26 cellular contexts compared by ENCODE assay signal in genomic region chr15:76418352-76419140, GRCh38.
DNase-seq lines count a peak whose midpoint lies in the region; ATAC-seq, FAIRE-seq and TF ChIP-seq lines count a peak whose summit lies in the region.
"Had no signal": no experiment of that assay in that cellular context is flagged by ENCODE, and none has a peak within 500 bp of the region (broad histone marks: within the 10 kb centered on the region; RNA-seq: fewer than 3 reads in every experiment).

No MANE protein-coding gene starts in this region.

- H3K4me3 ChIP-seq in mammary epithelial cell (replicated peaks in 1 of 3; ENCODE audit: insufficient read depth in 1 of 3, low read depth in 2 of 3, low read length in 3 of 3) (no peak overlapping the region), bronchial epithelial cell (ENCODE audit: low read depth, low read length) (no peak overlapping the region), keratinocyte (ENCODE audit: control insufficient read depth in 2 of 3, extremely low read depth in 1 of 3, insufficient read depth in 2 of 3, low read depth in 1 of 3, low read length in 3 of 3) (no peak overlapping the region), upper lobe of right lung (no peak overlapping the region)
- H3K4me3 ChIP-seq: GM23248, Peyer's patch, SJSA1 had no signal

- H3K9ac ChIP-seq in mammary epithelial cell (ENCODE audit: insufficient read depth, low read length) (no peak overlapping the region), keratinocyte (ENCODE audit: control insufficient read depth, extremely low read depth, insufficient read depth, low read length) (no peak overlapping the region)
- H3K9ac ChIP-seq: GM23248 had no signal

- H3K4me3 Mint-ChIP-seq in MCF 10A (ENCODE audit: unreplicated experiment), result no peak overlapping the region
- H3K4me3 Mint-ChIP-seq in activated CD4-positive, alpha-beta memory T cell treated with anti-CD3 and anti-CD28 coated beads, Interleukin-2, amount 10 ng/mL, durations not matched to agents 7 days and 5 days, result no peak overlapping the region
- H3K4me3 Mint-ChIP-seq: CD8-positive, alpha-beta memory T cell had no signal

- H3K36me3 ChIP-seq in mammary epithelial cell (ENCODE audit: insufficient read depth, low read length), result no peaks in the 10 kb centered on the region
- H3K36me3 ChIP-seq in bronchial epithelial cell (ENCODE audit: control insufficient read depth, insufficient read depth, low read length), result no peaks in the 10 kb centered on the region
- no peaks in the 10 kb centered on the region for H3K36me3 ChIP-seq in keratinocyte (ENCODE audit: control insufficient read depth in 2 of 2, extremely low read depth in 1 of 2, insufficient read depth in 2 of 2, low read length in 2 of 2)
- no peaks in the 10 kb centered on the region for H3K36me3 ChIP-seq in upper lobe of right lung
- H3K36me3 ChIP-seq: Peyer's patch, SJSA1 had no signal

- H3K4me2 ChIP-seq in mammary epithelial cell (ENCODE audit: insufficient read depth, low read depth, low read length), result no peak overlapping the region
- no peak overlapping the region for H3K4me2 ChIP-seq in keratinocyte (ENCODE audit: control insufficient read depth, extremely low read depth, insufficient read depth, low read depth, low read length)

- H3K27me3 ChIP-seq in mammary epithelial cell (ENCODE audit: insufficient read depth, low read length), result no peaks in the 10 kb centered on the region
- H3K27me3 ChIP-seq in bronchial epithelial cell (ENCODE audit: control insufficient read depth, insufficient read depth, low read length), result no peaks in the 10 kb centered on the region
- no peaks in the 10 kb centered on the region for H3K27me3 ChIP-seq in keratinocyte (ENCODE audit: control insufficient read depth, extremely low read depth, insufficient read depth, low read length)
- H3K27me3 ChIP-seq in upper lobe of right lung, result no peaks in the 10 kb centered on the region
- H3K27me3 ChIP-seq: Peyer's patch had no signal

- ATAC-seq in upper lobe of right lung, result peak; percentile 22
- ATAC-seq: HCT116, Right ventricle myocardium inferior had no signal

- POLR2A ChIA-PET in MCF 10A (lab: Yijun Ruan, JAX), result no interaction called here
- POLR2A ChIA-PET in activated CD4-positive, alpha-beta memory T cell treated with anti-CD3 and anti-CD28 coated beads, Interleukin-2, amount 10 ng/mL, durations not matched to agents 7 days and 5 days (lab: Charles Lee), result no interaction called here

- CTCF ChIA-PET in mammary epithelial cell (lab: Charles Lee; ENCODE audit: low non-redundant PET) (no interaction called here), MCF 10A (lab: Yijun Ruan, JAX) (no interaction called here)
- CTCF ChIA-PET in activated CD4-positive, alpha-beta memory T cell treated with anti-CD3 and anti-CD28 coated beads, Interleukin-2, amount 10 ng/mL, durations not matched to agents 7 days and 5 days (lab: Charles Lee), result no interaction called here

- no TSS peak for BruUV-seq in mammary epithelial cell (replicated peaks; lab: Mats Ljungman, UMichigan)
- BruUV-seq in MCF 10A (replicated peaks; lab: Mats Ljungman, UMichigan), result no TSS peak

- H3K4me1 Mint-ChIP-seq in MCF 10A (ENCODE audit: insufficient read depth, unreplicated experiment), result no peaks in the 10 kb centered on the region
- H3K4me1 Mint-ChIP-seq in activated CD4-positive, alpha-beta memory T cell treated with anti-CD3 and anti-CD28 coated beads, Interleukin-2, amount 10 ng/mL, durations not matched to agents 7 days and 5 days, result no peaks in the 10 kb centered on the region
- H3K4me1 Mint-ChIP-seq: CD8-positive, alpha-beta memory T cell had no signal

- H3K4me1 ChIP-seq in mammary epithelial cell (ENCODE audit: insufficient read depth, low read length), result peaks cover 7% of the 10 kb centered on the region
- peaks cover 6% of the 10 kb centered on the region for H3K4me1 ChIP-seq in keratinocyte (ENCODE audit: control insufficient read depth, extremely low read depth, insufficient read depth, low read length)
- no peaks in the 10 kb centered on the region for H3K4me1 ChIP-seq in upper lobe of right lung
- H3K4me1 ChIP-seq: Peyer's patch, SJSA1 had no signal

- DNase-seq in mammary epithelial cell (peak; percentile 39), MCF 10A (ENCODE audit: unreplicated experiment) (no peak), bronchial epithelial cell (ENCODE audit: low read depth) (peak; percentile 40), keratinocyte (ENCODE audit: low read depth, low spot score) (peak; percentile 9), upper lobe of right lung (no peak), posterior vena cava (ENCODE audit: low spot score) (no peak)
- no peak for DNase-seq in activated CD4-positive, alpha-beta memory T cell treated with anti-CD3 and anti-CD28 coated beads, Interleukin-2, amount 10 ng/mL, durations not matched to agents 7 days and 5 days
- no peak for DNase-seq in activated CD8-positive, alpha-beta memory T cell treated with anti-CD3 and anti-CD28 coated beads, Interleukin-2, amount 50 U/mL, for 4 hours
- DNase-seq: 8988T; AML-193; C1 segment of cervical spinal cord; CD8-positive, alpha-beta memory T cell; DMS53; EL; GM23248; KG1; MV-4-11; NCI-H1105 treated with DMSO at 0.1 percent for 48 hours; NCI-H2029 treated with DMSO at 0.1 percent for 48 hours; NCI-H226; NCI-H524; NCI-H774; Peyer's patch had no signal

- H3K27ac Mint-ChIP-seq in MCF 10A (ENCODE audit: low read depth, unreplicated experiment), result no peak overlapping the region
- H3K27ac Mint-ChIP-seq in activated CD4-positive, alpha-beta memory T cell treated with anti-CD3 and anti-CD28 coated beads, Interleukin-2, amount 10 ng/mL, durations not matched to agents 7 days and 5 days, result no peak overlapping the region

- in situ Hi-C loops in mammary epithelial cell (cut with MboI; ENCODE audit: low sequenced_read_pairs in 2 of 2), result no loop called here

- WGBS in mammary epithelial cell (ENCODE audit: low coverage, missing lambda C conversion rate), result 15% methylated on average over 2 of the region's 2 CpGs

- dilution Hi-C loops in mammary epithelial cell (cut with HindIII; ENCODE audit: low sequenced_read_pairs) (no loop called here), keratinocyte (cut with MboI; ENCODE audit: extremely low pct_ligation_motif_present, low sequenced_read_pairs) (no loop called here)

- intact Hi-C loops in mammary epithelial cell (cut with micrococcal nuclease), result no loop called here
- intact Hi-C loops in MCF 10A (cut with micrococcal nuclease), result no loop called here
- intact Hi-C loops in upper lobe of right lung (cut with DNase I), result no loop called here
- intact Hi-C loops in posterior vena cava (cut with DNase I), result no loop called here

- TF ChIP-seq CTCF in mammary epithelial cell (conservative IDR thresholded peaks at IDR 0.05 in 1 of 2, IDR thresholded peaks at IDR 0.05 in 1 of 2; ENCODE audit: extremely low read depth in 1 of 2, insufficient read depth in 1 of 2, low read depth in 1 of 2, low read length in 2 of 2) (no peak), MCF 10A (IDR thresholded peaks at IDR 0.05; ENCODE audit: unreplicated experiment) (no peak), bronchial epithelial cell (IDR thresholded peaks at IDR 0.05; ENCODE audit: insufficient read depth, low read length, severe bottlenecking) (no peak), keratinocyte (optimal IDR thresholded peaks at IDR 0.05 in 1 of 3, IDR thresholded peaks at IDR 0.05 in 1 of 3, conservative IDR thresholded peaks at IDR 0.05 in 1 of 3; ENCODE audit: extremely low read depth in 1 of 3, insufficient read depth in 2 of 3, low read length in 3 of 3) (no peak), upper lobe of right lung (IDR thresholded peaks at IDR 0.05) (no peak)

- H4K20me1 ChIP-seq in mammary epithelial cell (ENCODE audit: insufficient read depth, low read length) (no peaks in the 10 kb centered on the region), keratinocyte (ENCODE audit: control insufficient read depth, extremely low read depth, insufficient read depth, low read length) (no peaks in the 10 kb centered on the region)

- H3K9me1 ChIP-seq in keratinocyte (ENCODE audit: control insufficient read depth, extremely low read depth, insufficient read depth, low read length), result no peaks in the 10 kb centered on the region

- no peaks in the 10 kb centered on the region for H3K9me3 Mint-ChIP-seq in MCF 10A (ENCODE audit: unreplicated experiment)
- no peaks in the 10 kb centered on the region for H3K9me3 Mint-ChIP-seq in activated CD4-positive, alpha-beta memory T cell treated with anti-CD3 and anti-CD28 coated beads, Interleukin-2, amount 10 ng/mL, durations not matched to agents 7 days and 5 days

- H3K9me3 ChIP-seq in mammary epithelial cell (replicated peaks; ENCODE audit: insufficient read depth, low read length), result no peaks in the 10 kb centered on the region
- H3K9me3 ChIP-seq in keratinocyte (ENCODE audit: control insufficient read depth, low read depth, low read length), result no peaks in the 10 kb centered on the region
- no peaks in the 10 kb centered on the region for H3K9me3 ChIP-seq in upper lobe of right lung
- H3K9me3 ChIP-seq: Peyer's patch, SJSA1 had no signal

- H3K27me3 Mint-ChIP-seq in MCF 10A (ENCODE audit: insufficient read depth, unreplicated experiment), result no peaks in the 10 kb centered on the region
- H3K27me3 Mint-ChIP-seq in activated CD4-positive, alpha-beta memory T cell treated with anti-CD3 and anti-CD28 coated beads, Interleukin-2, amount 10 ng/mL, durations not matched to agents 7 days and 5 days, result no peaks in the 10 kb centered on the region
- H3K27me3 Mint-ChIP-seq: CD8-positive, alpha-beta memory T cell had no signal

- H2AFZ ChIP-seq in mammary epithelial cell (ENCODE audit: low read depth, low read length), result no peak overlapping the region
- no peak overlapping the region for H2AFZ ChIP-seq in keratinocyte (ENCODE audit: control insufficient read depth, low read length)
- H2AFZ ChIP-seq: GM23248 had no signal

- no peaks in the 10 kb centered on the region for H3K79me2 ChIP-seq in mammary epithelial cell (ENCODE audit: insufficient read depth, low read length)
- no peaks in the 10 kb centered on the region for H3K79me2 ChIP-seq in keratinocyte (ENCODE audit: control insufficient read depth, insufficient read depth, low read length)

- H3K36me3 Mint-ChIP-seq in MCF 10A (ENCODE audit: insufficient read depth, unreplicated experiment), result no peaks in the 10 kb centered on the region
- H3K36me3 Mint-ChIP-seq in activated CD4-positive, alpha-beta memory T cell treated with anti-CD3 and anti-CD28 coated beads, Interleukin-2, amount 10 ng/mL, durations not matched to agents 7 days and 5 days (ENCODE audit: low read depth), result peaks cover 3% of the 10 kb centered on the region

- H3K27ac ChIP-seq in mammary epithelial cell (ENCODE audit: insufficient read depth, low read depth, low read length) (no peak overlapping the region), keratinocyte (ENCODE audit: control insufficient read depth, insufficient read depth, low read length) (no peak overlapping the region), upper lobe of right lung (no peak overlapping the region)
- H3K27ac ChIP-seq: GM23248, Peyer's patch, SJSA1 had no signal

- FAIRE-seq in bronchial epithelial cell (lab: Jason Lieb, UNC) (peak; percentile 68), keratinocyte (lab: Jason Lieb, UNC) (peak; percentile 92)

Comparison
In these comparisons a context has a peak if more than half of its experiments do, and no peak if none do; other contexts are left out.
1. DNase-seq: peak in mammary epithelial cell (single experiment), bronchial epithelial cell (single experiment) and keratinocyte (single experiment); none in MCF 10A (single experiment), upper lobe of right lung (single experiment), activated CD4-positive, alpha-beta memory T cell treated with anti-CD3 and anti-CD28 coated beads, Interleukin-2, amount 10 ng/mL, durations not matched to agents 7 days and 5 days (single experiment), activated CD8-positive, alpha-beta memory T cell treated with anti-CD3 and anti-CD28 coated beads, Interleukin-2, amount 50 U/mL, for 4 hours (single experiment) and posterior vena cava (single experiment).